ENCODE assay signal across 31 cellular contexts in the genomic region with DNA sequence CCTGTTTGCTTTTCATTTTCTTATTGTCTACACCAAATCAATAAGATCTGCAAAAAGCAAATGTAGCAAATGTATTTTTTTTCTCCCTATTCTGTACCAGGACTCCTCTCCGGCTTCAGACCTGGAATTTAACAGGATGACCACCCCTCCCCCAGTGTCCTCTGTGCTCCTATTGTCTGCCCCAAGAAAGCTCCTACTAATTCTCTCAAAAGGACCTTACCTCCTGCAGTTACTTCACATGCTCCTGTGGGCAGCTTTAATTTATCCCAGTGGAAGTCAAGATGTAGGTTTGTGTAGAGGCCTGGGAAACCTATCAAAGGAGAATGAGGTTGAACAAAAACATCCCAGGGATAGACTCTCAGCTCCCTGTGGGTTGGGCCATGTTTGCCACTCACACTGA. TPM values are rescaled to one million over a fixed set of nuclear protein-coding genes. Genes with fewer than 3 reads are reported as not detected.
"Had no signal": no experiment of that assay in that cellular context is flagged by ENCODE, and none has a peak within 500 bp of the region (broad histone marks: within the 10 kb centered on the region; RNA-seq: fewer than 3 reads in every experiment).

No MANE protein-coding gene starts in this region.

- H3K27ac Mint-ChIP-seq: activated CD4-positive, alpha-beta T cell treated with anti-CD3 and anti-CD28 coated beads, Interleukin-2, amount 10 ng/mL, durations not matched to agents 24 days and 14 days; activated naive CD4-positive, alpha-beta T cell treated with anti-CD3 and anti-CD28 coated beads for 36 hours; activated T-helper 1 cell treated with anti-CD3 and anti-CD28 coated beads, Interleukin-12 subunit alpha, Interleukin-12 subunit beta, Interleukin-2, Interleukin-4 antibody, amounts not matched to agents 30 ng/mL and 10 ng/mL and 1 ng/mL, durations not matched to agents 14 hours and 24 hours and 36 hours had no signal

- H3K36me3 ChIP-seq: brain microvascular endothelial cell, WERI-Rb-1 had no signal

- ATAC-seq: activated naive CD4-positive, alpha-beta T cell treated with anti-CD3 and anti-CD28 coated beads, Interleukin-2, amount 50 U/mL, for 72 hours; activated T-cell treated with anti-CD3 and anti-CD28 coated beads, Interleukin-2, amount 50 U/mL, for 4 hours had no signal

- H3K27ac ChIP-seq: brain microvascular endothelial cell, WERI-Rb-1 had no signal

- DNase-seq: activated CD4-positive, alpha-beta T cell treated with anti-CD3 and anti-CD28 coated beads, Interleukin-2, amount 10 ng/mL, durations not matched to agents 24 days and 14 days; activated CD4-positive, alpha-beta T cell treated with anti-CD3 and anti-CD28 coated beads, Interleukin-2, amount 50 U/mL, for 4 hours; activated CD8-positive, alpha-beta memory T cell treated with anti-CD3 and anti-CD28 coated beads, Interleukin-2, amount 50 U/mL, for 4 hours; activated gamma-delta T cell treated with Interleukin-2 at 50 U/mL for 16 hours; activated naive CD4-positive, alpha-beta T cell treated with anti-CD3 and anti-CD28 coated beads for 36 hours; activated T-cell treated with anti-CD3 and anti-CD28 coated beads for 4 hours; activated T-cell treated with anti-CD3 and anti-CD28 coated beads, Interleukin-2, amount 50 U/mL, for 4 hours; amniotic stem cell; aorta; brain microvascular endothelial cell; central memory CD4-positive, alpha-beta T cell; NCI-H1092 treated with DMSO at 0.1 percent for 48 hours; NCI-H1417; NCI-H146; NCI-H187; NCI-H2029 treated with DMSO at 0.1 percent for 48 hours; NCI-H2107; NCI-H2171; NCI-H510A; NCI-H526; NCI-H748 treated with DMSO at 0.1 percent for 48 hours; NK-92 treated with Interleukin-12 subunit alpha and Interleukin-12 subunit beta, amount 100 ng/mL, for 24 hours; Right ventricle myocardium superior; SW 1271; T-helper 1 cell; T-helper 2 cell; T1000; WERI-Rb-1 had no signal

- H3K27me3 ChIP-seq: brain microvascular endothelial cell had no signal

- H3K4me3 Mint-ChIP-seq: activated CD4-positive, alpha-beta T cell treated with anti-CD3 and anti-CD28 coated beads, Interleukin-2, amount 10 ng/mL, durations not matched to agents 24 days and 14 days; activated naive CD4-positive, alpha-beta T cell treated with anti-CD3 and anti-CD28 coated beads for 36 hours; activated T-cell treated with anti-CD3 and anti-CD28 coated beads, Interleukin-2, amount 50 U/mL, for 4 hours; activated T-helper 1 cell treated with anti-CD3 and anti-CD28 coated beads, Interleukin-12 subunit alpha, Interleukin-12 subunit beta, Interleukin-2, Interleukin-4 antibody, amounts not matched to agents 30 ng/mL and 10 ng/mL and 1 ng/mL, durations not matched to agents 14 hours and 24 hours and 36 hours had no signal

RNA-seq across cellular contexts. Expression of a gene that starts 31.3 kb away (rescaled TPM):
- total RNA-seq: OCI-LY7 had no signal
